In the genomic region with DNA sequence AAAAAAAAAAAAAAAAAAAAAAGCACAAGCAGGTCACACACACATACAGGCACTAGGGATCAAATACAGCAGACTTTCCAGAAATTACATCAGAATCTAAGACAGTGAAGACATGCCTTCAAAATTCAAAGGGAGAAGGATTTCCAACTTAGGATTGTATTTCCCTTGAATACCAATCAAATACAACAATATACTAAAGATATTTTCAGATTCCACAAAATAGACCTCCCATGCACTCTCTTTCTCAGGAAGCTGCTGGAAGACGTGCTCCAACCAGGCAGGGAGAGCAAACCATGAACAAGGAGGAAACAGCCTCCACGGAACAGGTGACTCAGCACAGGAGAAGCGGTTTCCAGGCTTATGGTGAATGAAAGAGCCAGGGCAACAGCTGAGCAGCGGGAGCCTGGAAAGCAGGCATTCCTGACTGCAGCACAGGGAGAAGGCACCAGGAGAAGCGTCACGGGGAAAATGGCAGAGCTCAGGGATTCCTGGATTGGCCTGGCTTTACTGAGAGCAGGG, we compare ENCODE assay signal across 9 cellular contexts. TPM values are rescaled to one million over a fixed set of nuclear protein-coding genes. Genes with fewer than 3 reads are reported as not detected.
DNase-seq lines count a peak whose midpoint lies in the region; ATAC-seq, FAIRE-seq and TF ChIP-seq lines count a peak whose summit lies in the region.
"Had no signal": no experiment of that assay in that cellular context is flagged by ENCODE, and none has a peak within 500 bp of the region (broad histone marks: within the 10 kb centered on the region; RNA-seq: fewer than 3 reads in every experiment).

No MANE protein-coding gene starts in this region.

- peak overlapping the region; percentile 52; the same call in 1 of the 2 replicates for H3K27ac ChIP-seq in H1 (ENCODE audit: low read depth, low read length)
- peak overlapping the region; percentile 48 for H3K27ac ChIP-seq in neural progenitor cell
- no peak overlapping the region for H3K27ac ChIP-seq in spleen
- peak overlapping the region in 1 of 2 donors; percentile 48 for H3K27ac ChIP-seq in aorta (ENCODE audit: low read depth in 1 of 2, low read length in 2 of 2)

- peaks cover 0 to 9% (median 0%) of the 10 kb centered on the region in 4 experiments; a peak in 4 of 7 replicates for H3K4me1 ChIP-seq in H1 (replicated peaks in 1 of 4; ENCODE audit: control insufficient read depth in 3 of 4, insufficient read depth in 4 of 4, low read length in 3 of 4)
- H3K4me1 ChIP-seq in neural progenitor cell = peaks cover 28% of the 10 kb centered on the region
- H3K4me1 ChIP-seq in spleen = peaks cover 0 to 45% (median 17%) of the 10 kb centered on the region in 6 donors
- no peaks in the 10 kb centered on the region for H3K4me1 ChIP-seq in aorta (ENCODE audit: control insufficient read depth in 1 of 2, insufficient read depth in 2 of 2, low read length in 2 of 2)

- H2BK12ac ChIP-seq in H1 (ENCODE audit: low read depth, low read length) = no peak overlapping the region

- H3F3A ChIP-seq in neural progenitor cell (ENCODE audit: low read depth) = peaks cover 30% of the 10 kb centered on the region

- no peaks in the 10 kb centered on the region for H3K23me2 ChIP-seq in H1 (ENCODE audit: low read depth, low read length)

- in situ Hi-C loops in Caki2 (cut with HindIII; ENCODE audit: low pct_unique_long_range_greater_than_20kb, low sequenced_read_pairs) = no loop called here
- in situ Hi-C loops in GM13977 (cut with MboI; ENCODE audit: low pct_unique_long_range_greater_than_20kb, low sequenced_read_pairs, unreplicated experiment) = no loop called here

- no peaks in the 10 kb centered on the region for H3K9me3 Mint-ChIP-seq in neural progenitor cell
- H3K9me3 Mint-ChIP-seq: activated T-helper 1 cell treated with anti-CD3 and anti-CD28 coated beads, Interleukin-12 subunit alpha, Interleukin-12 subunit beta, Interleukin-2, Interleukin-4 antibody, amounts not matched to agents 30 ng/mL and 10 ng/mL and 1 ng/mL, durations not matched to agents 14 hours and 24 hours and 36 hours had no signal

- peak in 1 of 2 experiments; percentile 21; a peak in 2 of 4 replicates for TF ChIP-seq RAD21 in H1 (IDR thresholded peaks at IDR 0.05 in 1 of 2, conservative IDR thresholded peaks at IDR 0.05 in 1 of 2; ENCODE audit: low read depth in 2 of 2, low read length in 2 of 2)

- no peak overlapping the region for H3K56ac ChIP-seq in H1 (replicated peaks; ENCODE audit: insufficient read length, low read depth, low read length)

- CTCF ChIA-PET in H1 (lab: Charles Lee; ENCODE audit: partially characterized antibody) = interaction anchor here (0.6 to 1.0 kb wide), 5 partner anchors 11 to 209 kb away, joined by 3 to 4 read pairs (median 3); no protein-coding TSS in a partner anchor

- H3K36me3 Mint-ChIP-seq in neural progenitor cell = peaks cover 18% of the 10 kb centered on the region

- peak overlapping the region; percentile 57 for H3K4me3 Mint-ChIP-seq in neural progenitor cell
- H3K4me3 Mint-ChIP-seq: activated T-helper 1 cell treated with anti-CD3 and anti-CD28 coated beads, Interleukin-12 subunit alpha, Interleukin-12 subunit beta, Interleukin-2, Interleukin-4 antibody, amounts not matched to agents 30 ng/mL and 10 ng/mL and 1 ng/mL, durations not matched to agents 14 hours and 24 hours and 36 hours had no signal

- no peak for ATAC-seq in aorta (ENCODE audit: low FRiP score)

- no peak overlapping the region for H2BK15ac ChIP-seq in H1 (ENCODE audit: low read length)

- H3K14ac ChIP-seq in H1 (ENCODE audit: insufficient read length) = no peak overlapping the region

- H3K79me2 ChIP-seq in H1 (ENCODE audit: control insufficient read depth in 1 of 2, insufficient read depth in 2 of 2, low read length in 2 of 2) (no peaks in the 10 kb centered on the region), neural progenitor cell (ENCODE audit: low read depth) (no peaks in the 10 kb centered on the region)

- H3K4me2 ChIP-seq in H1 (ENCODE audit: insufficient read depth in 1 of 2, low read depth in 2 of 2, low read length in 2 of 2) (peak overlapping the region; percentile 32 to 38; a peak in 2 of 4 replicates), neural progenitor cell (peak overlapping the region; percentile 43)

- peaks cover 5% of the 10 kb centered on the region; the same call in 1 of the 2 replicates for H3K79me1 ChIP-seq in H1 (ENCODE audit: low read depth, low read length)

- H3K36me3 ChIP-seq in H1 (ENCODE audit: control insufficient read depth in 2 of 4, insufficient read depth in 4 of 4, low read length in 3 of 4) = peaks cover under 1 to 7% (median 3%) of the 10 kb centered on the region in 4 experiments; a peak in 6 of 8 replicates
- no peaks in the 10 kb centered on the region for H3K36me3 ChIP-seq in neural progenitor cell
- H3K36me3 ChIP-seq in spleen = peaks cover 0 to 83% (median 24%) of the 10 kb centered on the region in 6 donors
- H3K36me3 ChIP-seq in aorta (ENCODE audit: control insufficient read depth in 1 of 2, insufficient read depth in 2 of 2, low read length in 1 of 2) = no peaks in the 10 kb centered on the region

- no peak overlapping the region for H3K23ac ChIP-seq in H1 (ENCODE audit: insufficient read length)

- TF ChIP-seq CTCF in H1 (IDR thresholded peaks at IDR 0.05; ENCODE audit: control extremely low read depth in 1 of 3, insufficient read depth in 1 of 3, low read depth in 1 of 3, low read length in 3 of 3) (no peak), neural progenitor cell (IDR thresholded peaks at IDR 0.05) (no peak), spleen (IDR thresholded peaks at IDR 0.05 in 8 of 11, conservative IDR thresholded peaks at IDR 0.05 in 3 of 11) (no peak), GM13977 (IDR thresholded peaks at IDR 0.05; ENCODE audit: extremely low read depth, insufficient read depth, missing control alignments) (no peak)

- no peak overlapping the region for H2AK5ac ChIP-seq in H1 (ENCODE audit: low read depth, low read length)

- H3K27me3 ChIP-seq in H1 (replicated peaks in 1 of 4; ENCODE audit: control insufficient read depth in 3 of 4, extremely low read depth in 1 of 4, insufficient read depth in 3 of 4, low read length in 3 of 4) (no peaks in the 10 kb centered on the region), neural progenitor cell (no peaks in the 10 kb centered on the region), spleen (replicated peaks in 1 of 7) (no peaks in the 10 kb centered on the region), aorta (ENCODE audit: control insufficient read depth in 1 of 2, insufficient read depth in 2 of 2, low read length in 1 of 2) (no peaks in the 10 kb centered on the region)

- H4K8ac ChIP-seq in H1 (ENCODE audit: extremely low read depth, insufficient read depth, low read length) = no peak overlapping the region

- DNase-seq in Caki2 (ENCODE audit: low read depth) (peak; percentile 83), NCI-H460 (ENCODE audit: extremely low read depth, low read depth) (peak; percentile 49), H1 (ENCODE audit: low read depth in 1 of 2, low spot score in 2 of 2) (peak; percentile 46 to 72), neural progenitor cell (ENCODE audit: low spot score) (peak; percentile 84), spleen (no peak), GM13977 (ENCODE audit: low spot score) (no peak), aorta (no peak)
- DNase-seq in stimulated activated CD4-positive, alpha-beta T cell treated with anti-CD3 and anti-CD28 coated beads, Interleukin-1b, Interleukin-23, amount 100 ng/mL, for 48 hours = no peak

- H2BK20ac ChIP-seq in H1 (ENCODE audit: low read length) = no peak overlapping the region

- no peaks in the 10 kb centered on the region for H3K27me3 Mint-ChIP-seq in neural progenitor cell (ENCODE audit: insufficient read depth, low read depth)

- H4K20me1 ChIP-seq in H1 (replicated peaks in 1 of 2; ENCODE audit: control insufficient read depth in 1 of 2, insufficient read depth in 2 of 2, low read length in 2 of 2) (peaks cover 0 to 2% of the 10 kb centered on the region in 2 experiments), neural progenitor cell (ENCODE audit: low read depth) (no peaks in the 10 kb centered on the region)

- H2AFZ ChIP-seq in H1 (ENCODE audit: low read length) (no peak overlapping the region), neural progenitor cell (replicated peaks) (no peak overlapping the region)

- H3K9me3 ChIP-seq in H1 (ENCODE audit: insufficient read depth in 2 of 2, low read depth in 1 of 2, low read length in 1 of 2) (no peaks in the 10 kb centered on the region), neural progenitor cell (ENCODE audit: low read depth) (no peaks in the 10 kb centered on the region), spleen (no peaks in the 10 kb centered on the region), aorta (ENCODE audit: control insufficient read depth, low read length) (no peaks in the 10 kb centered on the region)

- no peak overlapping the region for H2BK120ac ChIP-seq in H1 (replicated peaks; ENCODE audit: low read depth, low read length)

- peak; percentile 82 for FAIRE-seq in H1 (lab: Jason Lieb, UNC)

- no peak overlapping the region for H4K5ac ChIP-seq in H1 (ENCODE audit: insufficient read length, low read depth, low read length)

- H3K4me1 Mint-ChIP-seq in neural progenitor cell = peaks cover 44% of the 10 kb centered on the region

- POLR2A ChIA-PET in H1 (lab: Charles Lee; ENCODE audit: partially characterized antibody) = interaction anchor here (0.9 to 1.2 kb wide), 3 partner anchors 15 to 22 kb away, joined by 3 to 4 read pairs (median 3); no protein-coding TSS in a partner anchor

- no peak overlapping the region for H4K91ac ChIP-seq in H1 (replicated peaks; ENCODE audit: insufficient read length, low read length)

- no peak overlapping the region for H2BK5ac ChIP-seq in H1 (ENCODE audit: low read depth, low read length)

- H3K4me3 ChIP-seq in H1 (ENCODE audit: extremely low read depth in 1 of 4, insufficient read depth in 2 of 4, low read depth in 3 of 4, low read length in 4 of 4) (peak overlapping the region in 1 of 4 experiments; percentile 21; a peak in 1 of 8 replicates), neural progenitor cell (no peak overlapping the region), spleen (no peak overlapping the region), aorta (ENCODE audit: low read length in 2 of 2) (no peak overlapping the region)

- H3K18ac ChIP-seq in H1 (ENCODE audit: extremely low read depth, low read length) = peak overlapping the region; percentile 26; the same call in 1 of the 2 replicates

- intact Hi-C loops in spleen (cut with DNase I; ENCODE audit: low total_unique reads) = no loop called here
- intact Hi-C loops in aorta (cut with DNase I) = no loop called here

- H3K9ac ChIP-seq in H1 (replicated peaks in 1 of 4; ENCODE audit: extremely low read depth in 1 of 4, low read depth in 3 of 4, low read length in 3 of 4) (peak overlapping the region in 1 of 4 experiments; percentile 6; a peak in 1 of 7 replicates), neural progenitor cell (no peak overlapping the region)

- TF ChIP-seq POLR2A in H1 (IDR thresholded peaks at IDR 0.05; ENCODE audit: control extremely low read depth in 1 of 2, low read depth in 2 of 2, low read length in 2 of 2) (0 out of 3 replicates have a peak, but pooled peaks of 1 of the 2 experiments have one; percentile 39), spleen (IDR thresholded peaks at IDR 0.05) (no peak)

- 19% methylated on average over 6 of the region's 6 CpGs; no CpG with 5 or more reads in 1 of the 2 experiments for WGBS in H1 (ENCODE audit: extremely low coverage in 1 of 2, insufficient coverage in 1 of 2, insufficient read length in 1 of 2, insufficient replicate concordance in 2 of 2, low coverage in 1 of 2, low lambda C conversion rate in 2 of 2, missing lambda C conversion rate in 1 of 2), 2 experiments
- WGBS in spleen, 5 donors = 63 to 85% (median 72%) methylated on average over 6 of the region's 6 CpGs
- 67 to 69% methylated on average over 6 of the region's 6 CpGs for WGBS in aorta, 2 donors

- peak overlapping the region; percentile 70 for H3K27ac Mint-ChIP-seq in neural progenitor cell
- H3K27ac Mint-ChIP-seq: activated T-helper 1 cell treated with anti-CD3 and anti-CD28 coated beads, Interleukin-12 subunit alpha, Interleukin-12 subunit beta, Interleukin-2, Interleukin-4 antibody, amounts not matched to agents 30 ng/mL and 10 ng/mL and 1 ng/mL, durations not matched to agents 14 hours and 24 hours and 36 hours had no signal

- H3K4ac ChIP-seq in H1 (replicated peaks; ENCODE audit: insufficient read length, low read depth, low read length) = no peak overlapping the region

- TF ChIP-seq EP300 in H1 (IDR thresholded peaks at IDR 0.05; ENCODE audit: borderline replicate concordance in 1 of 2, low read depth in 2 of 2, low read length in 2 of 2) = peak in 1 of 2 experiments; percentile 46; a peak in 1 of 3 replicates

RNA-seq across cellular contexts. Expression of a gene that starts 32.0 kb away (rescaled TPM):
- total RNA-seq in Caki2 (2014; rRNA removed; shearing (Covaris generic); ENCODE audit: low replicate concordance) = 31.2 and 46.9 TPM in 2 replicates
- total RNA-seq in NCI-H460 (2014; rRNA removed; shearing (Covaris generic)) = 7.9 and 10.0 TPM in 2 replicates
- 9.3 and 10.8 TPM in 2 replicates for polyA plus RNA-seq in NCI-H460 (2014; cell fraction: nucleus; rRNA removed)
- 79.9 and 81.0 TPM in 2 replicates for total RNA-seq in H1 (2021; fragmentation: NEBNext Ultra II Directional; extraction: Animal tissue kit (Norgen Biotek cat#: 25700))
- 41.6 and 70.6 TPM in 2 replicates for polyA plus RNA-seq in H1 (2011; rRNA removed)
- polyA plus RNA-seq in H1 (2011; cell fraction: cytosol; rRNA removed) = 29.5 TPM
- polyA plus RNA-seq in H1 (2011; cell fraction: nucleus; rRNA removed) = 55.9 TPM
- 34.1 to 60.3 TPM (median 56.8 TPM) in 4 replicates for polyA plus RNA-seq in H1 (2012, experiment 1 of 2)
- polyA plus RNA-seq in H1 (2012, experiment 2 of 2) = 49.3 TPM
- polyA plus RNA-seq in H1 (2013, experiment 1 of 2) = 57.6 TPM
- 64.6 TPM for polyA plus RNA-seq in H1 (2013, experiment 2 of 2)
- polyA minus RNA-seq in H1 (2011; rRNA and poly(A)+ RNA removed) = 31.7 and 53.2 TPM in 2 replicates
- 60.0 TPM for polyA minus RNA-seq in H1 (2011; cell fraction: cytosol; rRNA and poly(A)+ RNA removed)
- polyA minus RNA-seq in H1 (2011; cell fraction: nucleus; rRNA and poly(A)+ RNA removed) = 32.2 TPM
- total RNA-seq in neural progenitor cell (ENCODE audit: low replicate concordance) = 26.5 and 43.3 TPM in 2 replicates
- total RNA-seq in spleen = 100 to 1,000 TPM in 1 of 7 donors, 10 to 100 TPM in 6; 37.1 to 105 (median 65.6) TPM
- 10 to 100 TPM in 1 of 3 donors, 1 to 10 TPM in 2; 5.0 to 18.3 (median 7.9) TPM for polyA plus RNA-seq in spleen
- 10 to 100 TPM; 96.3 to 96.9 TPM for total RNA-seq in aorta
- 10 to 100 TPM; 17.2 to 46.8 TPM for polyA plus RNA-seq in aorta

RNA-seq across cellular contexts. Expression of a gene that starts 39.0 kb away (rescaled TPM):
- 24.5 and 29.3 TPM in 2 replicates for total RNA-seq in Caki2 (2014; rRNA removed; shearing (Covaris generic); ENCODE audit: low replicate concordance)
- 10.7 and 12.4 TPM in 2 replicates for total RNA-seq in NCI-H460 (2014; rRNA removed; shearing (Covaris generic))
- 9.1 and 21.3 TPM in 2 replicates for polyA plus RNA-seq in NCI-H460 (2014; cell fraction: nucleus; rRNA removed)
- 6.2 and 6.3 TPM in 2 replicates for total RNA-seq in H1 (2021; fragmentation: NEBNext Ultra II Directional; extraction: Animal tissue kit (Norgen Biotek cat#: 25700))
- 1.5 and 2.4 TPM in 2 replicates for polyA plus RNA-seq in H1 (2011; rRNA removed)
- 2.9 TPM for polyA plus RNA-seq in H1 (2011; cell fraction: cytosol; rRNA removed)
- 2.1 TPM for polyA plus RNA-seq in H1 (2011; cell fraction: nucleus; rRNA removed)
- polyA plus RNA-seq in H1 (2012, experiment 1 of 2) = 3.3 to 4.4 TPM (median 4.0 TPM) in 4 replicates
- polyA plus RNA-seq in H1 (2012, experiment 2 of 2) = 4.4 TPM
- polyA plus RNA-seq in H1 (2013, experiment 1 of 2) = 4.0 TPM
- polyA plus RNA-seq in H1 (2013, experiment 2 of 2) = 4.0 TPM
- polyA minus RNA-seq in H1 (2011; rRNA and poly(A)+ RNA removed) = 1.0 and 1.3 TPM in 2 replicates
- polyA minus RNA-seq in H1 (2011; cell fraction: cytosol; rRNA and poly(A)+ RNA removed) = 3.1 TPM
- polyA minus RNA-seq in H1 (2011; cell fraction: nucleus; rRNA and poly(A)+ RNA removed) = 4.4 TPM
- 0.90 and 4.2 TPM in 2 replicates for total RNA-seq in neural progenitor cell (ENCODE audit: low replicate concordance)
- total RNA-seq in spleen = 10 to 100 TPM in 3 of 7 donors, 1 to 10 TPM in 4; 6.7 to 32.4 (median 9.0) TPM
- polyA plus RNA-seq in spleen = 10 to 100 TPM in 1 of 3 donors, 1 to 10 TPM in 2; 2.1 to 11.5 (median 3.7) TPM
- total RNA-seq in aorta = 100 to 1,000 TPM in 1 of 2 donors, 10 to 100 TPM in 1; 73.1 to 145 TPM
- polyA plus RNA-seq in aorta = 10 to 100 TPM; 57.4 to 86.8 TPM

RNA-seq across cellular contexts. Expression of a gene that starts 59.2 kb away (rescaled TPM):
- 12.6 and 13.4 TPM in 2 replicates for total RNA-seq in Caki2 (2014; rRNA removed; shearing (Covaris generic); ENCODE audit: low replicate concordance)
- total RNA-seq in NCI-H460 (2014; rRNA removed; shearing (Covaris generic)) = 6.8 and 7.5 TPM in 2 replicates
- polyA plus RNA-seq in NCI-H460 (2014; cell fraction: nucleus; rRNA removed) = 22.0 and 40.9 TPM in 2 replicates
- total RNA-seq in H1 (2021; fragmentation: NEBNext Ultra II Directional; extraction: Animal tissue kit (Norgen Biotek cat#: 25700)) = 13.2 and 14.2 TPM in 2 replicates
- polyA plus RNA-seq in H1 (2011; rRNA removed) = 21.0 and 36.0 TPM in 2 replicates
- polyA plus RNA-seq in H1 (2011; cell fraction: cytosol; rRNA removed) = 22.6 TPM
- 133 TPM for polyA plus RNA-seq in H1 (2011; cell fraction: nucleus; rRNA removed)
- 12.9 to 21.4 TPM (median 16.6 TPM) in 4 replicates for polyA plus RNA-seq in H1 (2012, experiment 1 of 2)
- 9.4 TPM for polyA plus RNA-seq in H1 (2012, experiment 2 of 2)
- 8.7 TPM for polyA plus RNA-seq in H1 (2013, experiment 1 of 2)
- polyA plus RNA-seq in H1 (2013, experiment 2 of 2) = 7.3 TPM
- 43.1 and 49.8 TPM in 2 replicates for polyA minus RNA-seq in H1 (2011; rRNA and poly(A)+ RNA removed)
- 21.7 TPM for polyA minus RNA-seq in H1 (2011; cell fraction: cytosol; rRNA and poly(A)+ RNA removed)
- 103 TPM for polyA minus RNA-seq in H1 (2011; cell fraction: nucleus; rRNA and poly(A)+ RNA removed)
- 20.1 and 29.4 TPM in 2 replicates for total RNA-seq in neural progenitor cell (ENCODE audit: low replicate concordance)
- total RNA-seq in spleen = 10 to 100 TPM; 33.8 to 60.9 (median 56.4) TPM
- polyA plus RNA-seq in spleen = 10 to 100 TPM; 18.1 to 39.6 (median 27.0) TPM
- total RNA-seq in aorta = 10 to 100 TPM; 25.0 to 25.8 TPM
- polyA plus RNA-seq in aorta = 10 to 100 TPM in 1 of 2 donors, 1 to 10 TPM in 1; 8.8 to 74.1 TPM

Comparison
In these comparisons a context has a peak if more than half of its experiments do, and no peak if none do; other contexts are left out.
1. DNase-seq: peak in Caki2 (single experiment), NCI-H460 (single experiment), H1 (2 of 2) and neural progenitor cell (single experiment); none in spleen (single experiment), stimulated activated CD4-positive, alpha-beta T cell treated with anti-CD3 and anti-CD28 coated beads, Interleukin-1b, Interleukin-23, amount 100 ng/mL, for 48 hours (single experiment), GM13977 (single experiment) and aorta (0 of 2).
2. H3K27ac ChIP-seq: peak in H1 (single experiment) and neural progenitor cell (single experiment); none in spleen (0 of 8).